In genomic region chr12:54287316-54288157, GRCh38 we compare ENCODE assay signal across 12 cellular contexts. TPM values are rescaled to one million over a fixed set of nuclear protein-coding genes. Genes with fewer than 3 reads are reported as not detected.
A peak's percentile ranks its signal among the peaks of the same experiment; 100 is the strongest.
DNase-seq lines count a peak whose midpoint lies in the region; ATAC-seq and TF ChIP-seq lines count a peak whose summit lies in the region.
"Had no signal": no experiment of that assay in that cellular context is flagged by ENCODE, and none has a peak within 500 bp of the region (broad histone marks: within the 10 kb centered on the region; RNA-seq: fewer than 3 reads in every experiment).

No MANE protein-coding gene starts in this region.

- H3K4me3 ChIP-seq in cardiac muscle cell = no peak overlapping the region
- H3K4me3 ChIP-seq in right atrium auricular region = no peak overlapping the region
- H3K4me3 ChIP-seq: HAP-1 had no signal

- H3K27ac ChIP-seq in cardiac muscle cell (peak overlapping the region; percentile 71), right atrium auricular region (no peak overlapping the region)
- H3K27ac ChIP-seq: parathyroid adenoma had no signal

- H3K27ac Mint-ChIP-seq in effector memory CD8-positive, alpha-beta T cell = peak overlapping the region; percentile 75 to 80
- peak overlapping the region; percentile 3 for H3K27ac Mint-ChIP-seq in stimulated activated naive CD8-positive, alpha-beta T cell treated with anti-CD3 and anti-CD28 coated beads, Interleukin-15, Interleukin-2, amounts not matched to agents 100 ng/mL and 50 ng/mL, for 24 hours
- H3K27ac Mint-ChIP-seq: activated naive CD8-positive, alpha-beta T cell treated with anti-CD3 and anti-CD28 coated beads, Interleukin-2, amount 10 ng/mL, durations not matched to agents 7 days and 5 days had no signal

- DNase-seq in cardiac muscle cell (ENCODE audit: low read depth in 1 of 2, low spot score in 1 of 2) (no peak), right atrium auricular region (ENCODE audit: low spot score) (no peak), NCI-H82 (lab: John Stamatoyannopoulos, UW) (peak; percentile 90), AG08395 (ENCODE audit: low spot score) (no peak), AML-193 (lab: John Stamatoyannopoulos, UW) (no peak)
- DNase-seq in effector memory CD8-positive, alpha-beta T cell = no peak
- DNase-seq: activated naive CD8-positive, alpha-beta T cell treated with anti-CD3 and anti-CD28 coated beads, Interleukin-2, amount 10 ng/mL, durations not matched to agents 7 days and 5 days; T-helper 9 cell had no signal

- H3K27me3 Mint-ChIP-seq in effector memory CD8-positive, alpha-beta T cell = no peaks in the 10 kb centered on the region
- H3K27me3 Mint-ChIP-seq in stimulated activated naive CD8-positive, alpha-beta T cell treated with anti-CD3 and anti-CD28 coated beads, Interleukin-15, Interleukin-2, amounts not matched to agents 100 ng/mL and 50 ng/mL, for 24 hours = no peaks in the 10 kb centered on the region
- H3K27me3 Mint-ChIP-seq: activated naive CD8-positive, alpha-beta T cell treated with anti-CD3 and anti-CD28 coated beads, Interleukin-2, amount 10 ng/mL, durations not matched to agents 7 days and 5 days had no signal

- H3K4me1 ChIP-seq in cardiac muscle cell (ENCODE audit: low read depth) = peaks cover 38% of the 10 kb centered on the region
- H3K4me1 ChIP-seq in right atrium auricular region = peaks cover 3 to 44% of the 10 kb centered on the region in 2 donors

- H3K9me3 ChIP-seq in cardiac muscle cell (ENCODE audit: low read depth) (no peaks in the 10 kb centered on the region), right atrium auricular region (no peaks in the 10 kb centered on the region)
- H3K9me3 ChIP-seq: HAP-1 had no signal

- H3K4me1 Mint-ChIP-seq in effector memory CD8-positive, alpha-beta T cell (ENCODE audit: low read depth in 2 of 2) = peaks cover 23 to 25% of the 10 kb centered on the region in 2 donors
- peaks cover 42% of the 10 kb centered on the region for H3K4me1 Mint-ChIP-seq in stimulated activated naive CD8-positive, alpha-beta T cell treated with anti-CD3 and anti-CD28 coated beads, Interleukin-15, Interleukin-2, amounts not matched to agents 100 ng/mL and 50 ng/mL, for 24 hours (ENCODE audit: low read depth)

- TF ChIP-seq CTCF in cardiac muscle cell (IDR thresholded peaks at IDR 0.05; ENCODE audit: low read depth, low read length) = no peak
- TF ChIP-seq CTCF in right atrium auricular region (IDR thresholded peaks at IDR 0.05) = no peak

- peaks cover 50% of the 10 kb centered on the region for H3K36me3 ChIP-seq in cardiac muscle cell
- peaks cover 62% of the 10 kb centered on the region for H3K36me3 ChIP-seq in right atrium auricular region

- no peak overlapping the region for H3K4me3 Mint-ChIP-seq in effector memory CD8-positive, alpha-beta T cell
- H3K4me3 Mint-ChIP-seq in stimulated activated naive CD8-positive, alpha-beta T cell treated with anti-CD3 and anti-CD28 coated beads, Interleukin-15, Interleukin-2, amounts not matched to agents 100 ng/mL and 50 ng/mL, for 24 hours = no peak overlapping the region
- H3K4me3 Mint-ChIP-seq: activated naive CD8-positive, alpha-beta T cell treated with anti-CD3 and anti-CD28 coated beads, Interleukin-2, amount 10 ng/mL, durations not matched to agents 7 days and 5 days had no signal

- peaks cover 11% of the 10 kb centered on the region for H3K36me3 Mint-ChIP-seq in effector memory CD8-positive, alpha-beta T cell (ENCODE audit: insufficient read depth)
- H3K36me3 Mint-ChIP-seq in stimulated activated naive CD8-positive, alpha-beta T cell treated with anti-CD3 and anti-CD28 coated beads, Interleukin-15, Interleukin-2, amounts not matched to agents 100 ng/mL and 50 ng/mL, for 24 hours (ENCODE audit: low read depth) = no peaks in the 10 kb centered on the region

- no peaks in the 10 kb centered on the region for H3K9me3 Mint-ChIP-seq in effector memory CD8-positive, alpha-beta T cell
- no peaks in the 10 kb centered on the region for H3K9me3 Mint-ChIP-seq in stimulated activated naive CD8-positive, alpha-beta T cell treated with anti-CD3 and anti-CD28 coated beads, Interleukin-15, Interleukin-2, amounts not matched to agents 100 ng/mL and 50 ng/mL, for 24 hours
- H3K9me3 Mint-ChIP-seq: activated naive CD8-positive, alpha-beta T cell treated with anti-CD3 and anti-CD28 coated beads, Interleukin-2, amount 10 ng/mL, durations not matched to agents 7 days and 5 days had no signal

- H3K27me3 ChIP-seq in cardiac muscle cell (no peaks in the 10 kb centered on the region), right atrium auricular region (no peaks in the 10 kb centered on the region)

- ATAC-seq in effector memory CD8-positive, alpha-beta T cell (replicated peaks) = no peak
- no peak for ATAC-seq in GM19452 (IDR thresholded peaks at IDR 0.05; ENCODE audit: unreplicated experiment)

RNA-seq across cellular contexts. Expression of gene HNRNPA1, which starts 7.0 kb away (rescaled TPM):
- total RNA-seq in cardiac muscle cell (782 and 963 TPM in 2 replicates), right atrium auricular region (100 to 1,000 TPM; 237 to 404 TPM)
- 794 and 804 TPM in 2 replicates for polyA plus RNA-seq in cardiac muscle cell

RNA-seq across cellular contexts. Expression of gene CBX5, which starts 7.6 kb away (rescaled TPM):
- total RNA-seq in cardiac muscle cell (72.7 and 98.3 TPM in 2 replicates), right atrium auricular region (10 to 100 TPM; 33.0 to 33.9 TPM)
- 49.5 and 63.9 TPM in 2 replicates for polyA plus RNA-seq in cardiac muscle cell

RNA-seq across cellular contexts. Expression of gene NFE2, which starts 13.3 kb away (rescaled TPM):
- 4.9 and 9.9 TPM in 2 replicates for total RNA-seq in cardiac muscle cell
- polyA plus RNA-seq in cardiac muscle cell = 8.4 and 10.1 TPM in 2 replicates
- total RNA-seq in right atrium auricular region = 1 to 10 TPM; 1.1 to 2.9 TPM
- total RNA-seq: activated naive CD8-positive, alpha-beta T cell treated with anti-CD3 and anti-CD28 coated beads, Interleukin-2, amount 10 ng/mL, durations not matched to agents 7 days and 5 days had no signal

RNA-seq across cellular contexts. Expression of gene COPZ1, which starts 37.4 kb away (rescaled TPM):
- total RNA-seq in cardiac muscle cell = 131 and 152 TPM in 2 replicates
- polyA plus RNA-seq in cardiac muscle cell = 213 and 233 TPM in 2 replicates
- total RNA-seq in right atrium auricular region = 100 to 1,000 TPM in 1 of 2 donors, 10 to 100 TPM in 1; 79.2 to 154 TPM
